In genomic region chr2:160453111-160453820, GRCh38 we compare ENCODE assay signal across 2 cellular contexts.
TF ChIP-seq lines count a peak whose summit lies in the region.

No MANE protein-coding gene starts in this region.

TF ChIP-seq in SK-N-SH treated with all-trans-retinoic acid at 6 μM for 48 hours, 23 proteins besides CTCF, POLR2A, EP300 and RAD21 (continued from another document):
- TF ChIP-seq ISL1 (CRISPR knock-in tag; IDR thresholded peaks at IDR 0.05), result no peak
- TF ChIP-seq, protein P1, sequence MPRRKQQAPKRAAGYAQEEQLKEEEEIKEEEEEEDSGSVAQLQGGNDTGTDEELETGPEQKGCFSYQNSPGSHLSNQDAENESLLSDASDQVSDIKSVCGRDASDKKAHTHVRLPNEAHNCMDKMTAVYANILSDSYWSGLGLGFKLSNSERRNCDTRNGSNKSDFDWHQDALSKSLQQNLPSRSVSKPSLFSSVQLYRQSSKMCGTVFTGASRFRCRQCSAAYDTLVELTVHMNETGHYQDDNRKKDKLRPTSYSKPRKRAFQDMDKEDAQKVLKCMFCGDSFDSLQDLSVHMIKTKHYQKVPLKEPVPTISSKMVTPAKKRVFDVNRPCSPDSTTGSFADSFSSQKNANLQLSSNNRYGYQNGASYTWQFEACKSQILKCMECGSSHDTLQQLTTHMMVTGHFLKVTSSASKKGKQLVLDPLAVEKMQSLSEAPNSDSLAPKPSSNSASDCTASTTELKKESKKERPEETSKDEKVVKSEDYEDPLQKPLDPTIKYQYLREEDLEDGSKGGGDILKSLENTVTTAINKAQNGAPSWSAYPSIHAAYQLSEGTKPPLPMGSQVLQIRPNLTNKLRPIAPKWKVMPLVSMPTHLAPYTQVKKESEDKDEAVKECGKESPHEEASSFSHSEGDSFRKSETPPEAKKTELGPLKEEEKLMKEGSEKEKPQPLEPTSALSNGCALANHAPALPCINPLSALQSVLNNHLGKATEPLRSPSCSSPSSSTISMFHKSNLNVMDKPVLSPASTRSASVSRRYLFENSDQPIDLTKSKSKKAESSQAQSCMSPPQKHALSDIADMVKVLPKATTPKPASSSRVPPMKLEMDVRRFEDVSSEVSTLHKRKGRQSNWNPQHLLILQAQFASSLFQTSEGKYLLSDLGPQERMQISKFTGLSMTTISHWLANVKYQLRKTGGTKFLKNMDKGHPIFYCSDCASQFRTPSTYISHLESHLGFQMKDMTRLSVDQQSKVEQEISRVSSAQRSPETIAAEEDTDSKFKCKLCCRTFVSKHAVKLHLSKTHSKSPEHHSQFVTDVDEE (CRISPR knock-in tag; IDR thresholded peaks at IDR 0.05), result no peak
- TF ChIP-seq ARNTL (CRISPR knock-in tag; IDR thresholded peaks at IDR 0.05; ENCODE audit: borderline replicate concordance, low read depth), result no peak
- TF ChIP-seq TOX (CRISPR knock-in tag; IDR thresholded peaks at IDR 0.05; ENCODE audit: borderline replicate concordance), result no peak
- TF ChIP-seq, protein P2, sequence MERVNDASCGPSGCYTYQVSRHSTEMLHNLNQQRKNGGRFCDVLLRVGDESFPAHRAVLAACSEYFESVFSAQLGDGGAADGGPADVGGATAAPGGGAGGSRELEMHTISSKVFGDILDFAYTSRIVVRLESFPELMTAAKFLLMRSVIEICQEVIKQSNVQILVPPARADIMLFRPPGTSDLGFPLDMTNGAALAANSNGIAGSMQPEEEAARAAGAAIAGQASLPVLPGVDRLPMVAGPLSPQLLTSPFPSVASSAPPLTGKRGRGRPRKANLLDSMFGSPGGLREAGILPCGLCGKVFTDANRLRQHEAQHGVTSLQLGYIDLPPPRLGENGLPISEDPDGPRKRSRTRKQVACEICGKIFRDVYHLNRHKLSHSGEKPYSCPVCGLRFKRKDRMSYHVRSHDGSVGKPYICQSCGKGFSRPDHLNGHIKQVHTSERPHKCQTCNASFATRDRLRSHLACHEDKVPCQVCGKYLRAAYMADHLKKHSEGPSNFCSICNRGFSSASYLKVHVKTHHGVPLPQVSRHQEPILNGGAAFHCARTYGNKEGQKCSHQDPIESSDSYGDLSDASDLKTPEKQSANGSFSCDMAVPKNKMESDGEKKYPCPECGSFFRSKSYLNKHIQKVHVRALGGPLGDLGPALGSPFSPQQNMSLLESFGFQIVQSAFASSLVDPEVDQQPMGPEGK (CRISPR knock-in tag; IDR thresholded peaks at IDR 0.05; ENCODE audit: borderline replicate concordance), result no peak
- TF ChIP-seq ZNF70 (CRISPR knock-in tag; IDR thresholded peaks at IDR 0.05), result no peak

TF ChIP-seq in SK-N-SH, 30 proteins besides CTCF, POLR2A, EP300 and RAD21 (continued from another document):
- TF ChIP-seq, protein P3, sequence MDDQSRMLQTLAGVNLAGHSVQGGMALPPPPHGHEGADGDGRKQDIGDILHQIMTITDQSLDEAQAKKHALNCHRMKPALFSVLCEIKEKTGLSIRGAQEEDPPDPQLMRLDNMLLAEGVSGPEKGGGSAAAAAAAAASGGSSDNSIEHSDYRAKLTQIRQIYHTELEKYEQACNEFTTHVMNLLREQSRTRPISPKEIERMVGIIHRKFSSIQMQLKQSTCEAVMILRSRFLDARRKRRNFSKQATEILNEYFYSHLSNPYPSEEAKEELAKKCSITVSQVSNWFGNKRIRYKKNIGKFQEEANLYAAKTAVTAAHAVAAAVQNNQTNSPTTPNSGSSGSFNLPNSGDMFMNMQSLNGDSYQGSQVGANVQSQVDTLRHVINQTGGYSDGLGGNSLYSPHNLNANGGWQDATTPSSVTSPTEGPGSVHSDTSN (IDR thresholded peaks at IDR 0.05), result no peak
- no peak for TF ChIP-seq TEAD4 (IDR thresholded peaks at IDR 0.05; ENCODE audit: borderline replicate concordance, insufficient read depth)
- no peak for TF ChIP-seq MXI1 (IDR thresholded peaks at IDR 0.05; ENCODE audit: low read depth, low read length)
- TF ChIP-seq NFIC (IDR thresholded peaks at IDR 0.05; ENCODE audit: borderline replicate concordance), result no peak
- TF ChIP-seq JUND (IDR thresholded peaks at IDR 0.05), result no peak
- TF ChIP-seq, protein P4, sequence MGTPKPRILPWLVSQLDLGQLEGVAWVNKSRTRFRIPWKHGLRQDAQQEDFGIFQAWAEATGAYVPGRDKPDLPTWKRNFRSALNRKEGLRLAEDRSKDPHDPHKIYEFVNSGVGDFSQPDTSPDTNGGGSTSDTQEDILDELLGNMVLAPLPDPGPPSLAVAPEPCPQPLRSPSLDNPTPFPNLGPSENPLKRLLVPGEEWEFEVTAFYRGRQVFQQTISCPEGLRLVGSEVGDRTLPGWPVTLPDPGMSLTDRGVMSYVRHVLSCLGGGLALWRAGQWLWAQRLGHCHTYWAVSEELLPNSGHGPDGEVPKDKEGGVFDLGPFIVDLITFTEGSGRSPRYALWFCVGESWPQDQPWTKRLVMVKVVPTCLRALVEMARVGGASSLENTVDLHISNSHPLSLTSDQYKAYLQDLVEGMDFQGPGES (IDR thresholded peaks at IDR 0.05; ENCODE audit: low read depth, low read length), result no peak
- TF ChIP-seq RCOR1 (IDR thresholded peaks at IDR 0.05; ENCODE audit: low read length), result no peak
- TF ChIP-seq TAF1 (IDR thresholded peaks at IDR 0.05; ENCODE audit: borderline replicate concordance, low read depth, low read length), result no peak
- no peak for TF ChIP-seq MEF2A (IDR thresholded peaks at IDR 0.05; ENCODE audit: borderline replicate concordance, low read depth)
TF ChIP-seq in SK-N-SH: peak in this region for 0.
